ENCODE assay signal across 8 cellular contexts in genomic region chr16:649646-650045, GRCh38. TPM values are rescaled to one million over a fixed set of nuclear protein-coding genes. Genes with fewer than 3 reads are reported as not detected.
DNase-seq lines count a peak whose midpoint lies in the region; ATAC-seq and TF ChIP-seq lines count a peak whose summit lies in the region.

No MANE protein-coding gene starts in this region.

- no peaks in the 10 kb centered on the region for H3K27me3 ChIP-seq in sigmoid colon

- 2 to 5% methylated on average over 42 of the region's 42 CpGs for WGBS in sigmoid colon, 2 donors

- H3K4me3 ChIP-seq in GM08714 (ENCODE audit: low read length), result peak overlapping the region; percentile 75; the same call in 1 of the 2 replicates
- peak overlapping the region; percentile 67 for H3K4me3 ChIP-seq in fibroblast of pulmonary artery (replicated peaks; ENCODE audit: low read depth, low read length)
- H3K4me3 ChIP-seq in sigmoid colon, result peak overlapping the region; percentile 59 to 84 (median 66)

- no peaks in the 10 kb centered on the region for H3K9me3 Mint-ChIP-seq in T-cell

- TF ChIP-seq CTCF in fibroblast of pulmonary artery (IDR thresholded peaks at IDR 0.05; ENCODE audit: low read length, missing control alignments), result no peak
- TF ChIP-seq CTCF in sigmoid colon (IDR thresholded peaks at IDR 0.05), result no peak

- H3K36me3 ChIP-seq in sigmoid colon, result peaks cover 0 to 20% (median 0%) of the 10 kb centered on the region in 4 donors

- peaks cover 0 to 40% (median 34%) of the 10 kb centered on the region in 4 donors for H3K4me1 ChIP-seq in sigmoid colon

- no peaks in the 10 kb centered on the region for H3K27me3 Mint-ChIP-seq in T-cell

- peak overlapping the region; percentile 54 to 65 (median 65) for H3K4me3 Mint-ChIP-seq in T-cell

- no peak overlapping the region for H3K27ac Mint-ChIP-seq in T-cell

- H3K9me3 ChIP-seq in sigmoid colon, result no peaks in the 10 kb centered on the region

- CTCF ChIA-PET in T-cell (lab: Charles Lee), result no interaction called here

- intact Hi-C loops in sigmoid colon (cut with DNase I), result no loop called here

- POLR2A ChIA-PET in T-cell (lab: Charles Lee), result no interaction called here

- TF ChIP-seq EP300 in sigmoid colon (IDR thresholded peaks at IDR 0.05), result no peak

- peak; percentile 19 for ATAC-seq in HG02642 (IDR thresholded peaks at IDR 0.05; ENCODE audit: poor library complexity, unreplicated experiment)
- peak; percentile 2 to 11 (median 8) for ATAC-seq in T-cell (replicated peaks in 1 of 4)

- peak overlapping the region; percentile 78 to 91 (median 90) for H3K27ac ChIP-seq in sigmoid colon
- no peak overlapping the region for H3K27ac ChIP-seq in substantia nigra (ENCODE audit: low read depth, low read length, poor library complexity, severe bottlenecking)

- no peaks in the 10 kb centered on the region for H3K36me3 Mint-ChIP-seq in T-cell

- H3K4me1 Mint-ChIP-seq in T-cell, result peaks cover 0 to 16% (median 15%) of the 10 kb centered on the region in 3 donors

- TF ChIP-seq POLR2A in sigmoid colon (IDR thresholded peaks at IDR 0.05), result no peak

- no peak for DNase-seq in T-cell
- DNase-seq in fibroblast of pulmonary artery (ENCODE audit: low read depth), result no peak
- DNase-seq in sigmoid colon, result no peak
- no peak for DNase-seq in inferior parietal cortex (ENCODE audit: extremely low spot score)
- no peak for DNase-seq in T-helper 9 cell
- no peak for DNase-seq in substantia nigra (lab: John Stamatoyannopoulos, UW)

RNA-seq across cellular contexts. Expression of gene WDR90, which starts 0.5 kb away (rescaled TPM):
- total RNA-seq in T-cell (10 to 100 TPM; 19.7 to 35.7 (median 23.4) TPM), sigmoid colon (10 to 100 TPM in 3 of 4 donors, 1 to 10 TPM in 1; 6.6 to 37.1 (median 13.7) TPM)
- polyA plus RNA-seq in sigmoid colon, result 10 to 100 TPM in 1 of 3 donors, 1 to 10 TPM in 2; 5.4 to 49.0 (median 7.2) TPM

RNA-seq across cellular contexts. Expression of gene MCRIP2, which starts 8.0 kb away (rescaled TPM):
- total RNA-seq in T-cell (10 to 100 TPM; 19.1 to 43.0 (median 40.0) TPM), sigmoid colon (10 to 100 TPM; 52.1 to 63.4 (median 55.6) TPM)
- 100 to 1,000 TPM; 106 to 132 (median 131) TPM for polyA plus RNA-seq in sigmoid colon

RNA-seq across cellular contexts. Expression of gene METTL26, which starts 13.5 kb away (rescaled TPM):
- 10 to 100 TPM; 42.1 to 94.0 (median 87.2) TPM for total RNA-seq in T-cell
- 100 to 1,000 TPM; 101 to 163 (median 157) TPM for total RNA-seq in sigmoid colon
- polyA plus RNA-seq in sigmoid colon, result 100 to 1,000 TPM in 1 of 3 donors, 10 to 100 TPM in 2; 79.5 to 132 (median 87.1) TPM

RNA-seq across cellular contexts. Expression of gene RHOT2, which starts 18.3 kb away (rescaled TPM):
- total RNA-seq in T-cell (100 to 1,000 TPM; 181 to 320 (median 286) TPM), sigmoid colon (10 to 100 TPM; 35.3 to 58.8 (median 48.8) TPM)
- 100 to 1,000 TPM in 1 of 3 donors, 10 to 100 TPM in 2; 48.3 to 159 (median 52.9) TPM for polyA plus RNA-seq in sigmoid colon

RNA-seq across cellular contexts. Expression of gene WFIKKN1, which starts 18.9 kb away (rescaled TPM):
- total RNA-seq in T-cell, result 1 to 10 TPM in 3 of 5 donors, under 1 TPM in 2; 0.15 to 1.5 (median 1.0) TPM
- 1 to 10 TPM in 1 of 4 donors, under 1 TPM in 3; 0.27 to 1.4 (median 0.43) TPM for total RNA-seq in sigmoid colon
- polyA plus RNA-seq in sigmoid colon, result under 1 TPM; 0.46 to 0.80 (median 0.60) TPM
